ENCODE assay signal across 26 cellular contexts in genomic region chr6:126175251-126175650, GRCh38.
"Had no signal": no experiment of that assay in that cellular context is flagged by ENCODE, and none has a peak within 500 bp of the region (broad histone marks: within the 10 kb centered on the region; RNA-seq: fewer than 3 reads in every experiment).

No MANE protein-coding gene starts in this region.

- H3K9me3 ChIP-seq: SJSA1 had no signal

- H3K4me3 ChIP-seq: K562, SJSA1, SK-N-MC had no signal

- H3K27me3 Mint-ChIP-seq: IgD-negative memory B cell had no signal

- H3K4me1 ChIP-seq: SJSA1 had no signal

- H3K4me3 Mint-ChIP-seq: IgD-negative memory B cell had no signal

- H3K27ac Mint-ChIP-seq: IgD-negative memory B cell had no signal

- H3K27ac ChIP-seq: KMS-11, SJSA1, SK-N-MC had no signal

- ATAC-seq: HepG2, K562 had no signal

- DNase-seq: Kasumi-1, MV-4-11, NCI-H1048, NCI-H1105, NCI-H1417, NCI-H1436 treated with DMSO at 0.1 percent for 48 hours, NCI-H1694, NCI-H1930, NCI-H2081, NCI-H2107, NCI-H2171, NCI-H226, NCI-H446, NCI-H510A, NCI-H524 treated with DMSO at 0.1 percent for 48 hours, NCI-H69, NCI-H774, Right ventricle myocardium superior, RPMI8226, SIG-M5 had no signal

- H3K36me3 ChIP-seq: SJSA1 had no signal
